17 cellular contexts compared by ENCODE assay signal in the genomic region with DNA sequence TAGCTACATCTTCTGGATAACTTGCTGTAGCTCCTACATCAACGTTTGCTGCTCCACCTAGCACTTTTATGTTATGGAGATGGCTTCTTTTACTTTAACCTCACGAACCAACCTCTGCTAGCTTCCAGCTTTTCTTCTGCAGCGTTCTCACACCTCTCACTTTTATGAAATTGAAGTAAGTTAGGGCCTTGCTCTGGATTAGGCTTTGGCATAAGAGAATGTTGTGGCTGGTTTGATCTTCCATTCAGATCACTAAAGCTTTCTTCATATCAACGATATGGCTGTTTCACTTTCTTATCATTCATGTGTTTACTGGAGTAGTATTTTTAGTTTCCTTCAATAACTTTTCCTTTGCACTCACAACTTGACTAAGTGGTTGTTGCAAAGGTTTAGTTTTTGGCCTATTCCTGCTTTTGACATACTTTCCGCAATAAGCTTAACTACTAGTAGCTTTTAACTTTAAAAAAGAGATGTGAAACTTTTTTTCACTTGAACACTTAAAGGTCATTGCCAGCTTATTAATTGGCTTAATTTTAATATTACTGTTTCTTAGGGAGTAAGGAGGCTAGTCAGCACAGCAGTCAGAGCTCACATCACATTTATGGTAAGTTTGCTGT.
DNase-seq lines count a peak whose midpoint lies in the region; ATAC-seq and TF ChIP-seq lines count a peak whose summit lies in the region.
"Had no signal": no experiment of that assay in that cellular context is flagged by ENCODE, and none has a peak within 500 bp of the region (broad histone marks: within the 10 kb centered on the region; RNA-seq: fewer than 3 reads in every experiment).

No MANE protein-coding gene starts in this region.

- H3K9me3 Mint-ChIP-seq in activated CD4-positive, alpha-beta T cell treated with anti-CD3 and anti-CD28 coated beads, Interleukin-2, amount 10 ng/mL, durations not matched to agents 7 days and 5 days, result peaks cover 12% of the 10 kb centered on the region
- peaks cover 26% of the 10 kb centered on the region for H3K9me3 Mint-ChIP-seq in progenitor cell of endocrine pancreas (ENCODE audit: low read depth)

- POLR2A ChIA-PET in activated CD4-positive, alpha-beta T cell treated with anti-CD3 and anti-CD28 coated beads, Interleukin-2, amount 10 ng/mL, durations not matched to agents 7 days and 5 days (lab: Charles Lee), result interaction anchor here (0.6 kb wide), 1 partner anchor 57 kb away, joined by 3 read pairs; no protein-coding TSS in a partner anchor

- no peaks in the 10 kb centered on the region for H3K27me3 Mint-ChIP-seq in activated CD4-positive, alpha-beta T cell treated with anti-CD3 and anti-CD28 coated beads, Interleukin-2, amount 10 ng/mL, durations not matched to agents 7 days and 5 days
- no peaks in the 10 kb centered on the region for H3K27me3 Mint-ChIP-seq in progenitor cell of endocrine pancreas
- H3K27me3 Mint-ChIP-seq: activated naive CD8-positive, alpha-beta T cell; T-helper 17 cell had no signal

- H3K9me3 ChIP-seq in MG63, result 0 out of 2 replicates have a peak, but pooled peaks cover 4% of the 10 kb centered on the region

- no peak overlapping the region for H3K4me3 ChIP-seq in MG63
- H3K4me3 ChIP-seq: heart left ventricle had no signal

- CTCF ChIA-PET in activated CD4-positive, alpha-beta T cell treated with anti-CD3 and anti-CD28 coated beads, Interleukin-2, amount 10 ng/mL, durations not matched to agents 7 days and 5 days (lab: Charles Lee), result no interaction called here

- no peaks in the 10 kb centered on the region for H3K27me3 ChIP-seq in MG63
- H3K27me3 ChIP-seq: heart left ventricle had no signal

- H3K36me3 Mint-ChIP-seq in activated CD4-positive, alpha-beta T cell treated with anti-CD3 and anti-CD28 coated beads, Interleukin-2, amount 10 ng/mL, durations not matched to agents 7 days and 5 days (ENCODE audit: low read depth), result no peaks in the 10 kb centered on the region
- peaks cover 2% of the 10 kb centered on the region for H3K36me3 Mint-ChIP-seq in progenitor cell of endocrine pancreas (ENCODE audit: insufficient read depth)
- H3K36me3 Mint-ChIP-seq: activated naive CD8-positive, alpha-beta T cell had no signal

- peak overlapping the region; percentile 73 for H3K27ac Mint-ChIP-seq in activated CD4-positive, alpha-beta T cell treated with anti-CD3 and anti-CD28 coated beads, Interleukin-2, amount 10 ng/mL, durations not matched to agents 7 days and 5 days
- H3K27ac Mint-ChIP-seq in progenitor cell of endocrine pancreas, result peak overlapping the region; percentile 27
- H3K27ac Mint-ChIP-seq: activated naive CD8-positive, alpha-beta T cell; T-helper 17 cell had no signal

- peak; percentile 56 for ATAC-seq in GM21717 (IDR thresholded peaks at IDR 0.05; ENCODE audit: unreplicated experiment)
- ATAC-seq: activated CD4-positive, CD25-positive, alpha-beta regulatory T cell treated with anti-CD3 and anti-CD28 coated beads, Interleukin-2, amount 50 U/mL, for 24 hours; heart left ventricle; HepG2; T-helper 17 cell had no signal

- H3K4me1 Mint-ChIP-seq in activated CD4-positive, alpha-beta T cell treated with anti-CD3 and anti-CD28 coated beads, Interleukin-2, amount 10 ng/mL, durations not matched to agents 7 days and 5 days, result peaks cover 30% of the 10 kb centered on the region
- H3K4me1 Mint-ChIP-seq in progenitor cell of endocrine pancreas (ENCODE audit: low read depth), result peaks cover 13% of the 10 kb centered on the region

- TF ChIP-seq CTCF in progenitor cell of endocrine pancreas (IDR thresholded peaks at IDR 0.05; ENCODE audit: unreplicated experiment), result no peak

- no peaks in the 10 kb centered on the region for H3K36me3 ChIP-seq in MG63
- H3K36me3 ChIP-seq: heart left ventricle had no signal

- H3K4me3 Mint-ChIP-seq in activated CD4-positive, alpha-beta T cell treated with anti-CD3 and anti-CD28 coated beads, Interleukin-2, amount 10 ng/mL, durations not matched to agents 7 days and 5 days, result no peak overlapping the region
- H3K4me3 Mint-ChIP-seq in progenitor cell of endocrine pancreas (ENCODE audit: low read depth), result no peak overlapping the region
- H3K4me3 Mint-ChIP-seq: activated naive CD8-positive, alpha-beta T cell; T-helper 17 cell had no signal

- DNase-seq in activated CD4-positive, alpha-beta T cell treated with anti-CD3 and anti-CD28 coated beads, Interleukin-2, amount 10 ng/mL, durations not matched to agents 7 days and 5 days, result no peak
- DNase-seq in activated CD4-positive, alpha-beta T cell treated with anti-CD3 and anti-CD28 coated beads for 4 hours, result no peak
- DNase-seq in NOMO-1 (lab: John Stamatoyannopoulos, UW; ENCODE audit: unreplicated experiment in 2 of 2) (peak; percentile 33 to 60), progenitor cell of endocrine pancreas (ENCODE audit: low spot score, unreplicated experiment) (no peak), NCI-H128 (lab: John Stamatoyannopoulos, UW; ENCODE audit: unreplicated experiment) (no peak), NCI-H2171 treated with DMSO at 0.1 percent for 48 hours (lab: John Stamatoyannopoulos, UW) (no peak), MG63 (no peak)
- DNase-seq: heart left ventricle; kidney; NCI-H1092 treated with DMSO at 0.1 percent for 48 hours; nucleus accumbens; stimulated activated CD4-positive, alpha-beta T cell treated with anti-CD3 and anti-CD28 coated beads, Interleukin-4, amount 100 ng/mL, for 24 hours; T-helper 17 cell had no signal

Comparison
In these comparisons a context has a peak if more than half of its experiments do, and no peak if none do; other contexts are left out.
1. DNase-seq: peak in NOMO-1 (2 of 2); none in activated CD4-positive, alpha-beta T cell treated with anti-CD3 and anti-CD28 coated beads, Interleukin-2, amount 10 ng/mL, durations not matched to agents 7 days and 5 days (single experiment), activated CD4-positive, alpha-beta T cell treated with anti-CD3 and anti-CD28 coated beads for 4 hours (0 of 2), progenitor cell of endocrine pancreas (single experiment), NCI-H128 (single experiment), NCI-H2171 treated with DMSO at 0.1 percent for 48 hours (single experiment) and MG63 (single experiment).